In genomic region chr11:100631316-100631715, GRCh38 we compare ENCODE assay signal across 1 cellular context.
TF ChIP-seq lines count a peak whose summit lies in the region.

No MANE protein-coding gene starts in this region.

TF ChIP-seq in K562, 482 proteins besides CTCF, POLR2A, EP300 and RAD21 (continued from another document):
- no peak for TF ChIP-seq ZNF609 (CRISPR knock-in tag; IDR thresholded peaks at IDR 0.05; ENCODE audit: borderline replicate concordance)
- TF ChIP-seq ZNF512 (tag; IDR thresholded peaks at IDR 0.05) = no peak
- no peak for TF ChIP-seq DLX4 (CRISPR knock-in tag; IDR thresholded peaks at IDR 0.05)
- no peak for TF ChIP-seq DNMT1 (IDR thresholded peaks at IDR 0.05)
- TF ChIP-seq HMGN3 (IDR thresholded peaks at IDR 0.05; ENCODE audit: borderline replicate concordance, extremely low read depth, insufficient read length, low read depth, low read length) = no peak
- no peak for TF ChIP-seq ZNF407 (IDR thresholded peaks at IDR 0.05; ENCODE audit: low read depth)
- no peak for TF ChIP-seq HDGF (IDR thresholded peaks at IDR 0.05)
- no peak for TF ChIP-seq SMARCE1 (IDR thresholded peaks at IDR 0.05)
TF ChIP-seq in K562: peak in this region for 0.
